8 cellular contexts compared by ENCODE assay signal in genomic region chr21:45972716-45973474, GRCh38. TPM values are rescaled to one million over a fixed set of nuclear protein-coding genes. Genes with fewer than 3 reads are reported as not detected.
DNase-seq lines count a peak whose midpoint lies in the region; ATAC-seq lines count a peak whose summit lies in the region.

No MANE protein-coding gene starts in this region.

- no peak overlapping the region for H3K27ac Mint-ChIP-seq in activated CD8-positive, alpha-beta T cell treated with anti-CD3 and anti-CD28 coated beads, Interleukin-2, amount 10 ng/mL, durations not matched to agents 7 days and 5 days

- POLR2A ChIA-PET in activated CD8-positive, alpha-beta T cell treated with anti-CD3 and anti-CD28 coated beads, Interleukin-2, amount 10 ng/mL, durations not matched to agents 7 days and 5 days (lab: Charles Lee): interaction anchor here (0.7 to 0.9 kb wide), 2 partner anchors 170 to 313 kb away, joined by 4 to 5 read pairs; partner anchors contain the start of genes MCM3AP and YBEY

- no peaks in the 10 kb centered on the region for H3K9me3 ChIP-seq in right cardiac atrium (ENCODE audit: control insufficient read depth, low read length)

- H3K9me3 Mint-ChIP-seq in activated CD8-positive, alpha-beta T cell treated with anti-CD3 and anti-CD28 coated beads, Interleukin-2, amount 10 ng/mL, durations not matched to agents 7 days and 5 days (ENCODE audit: insufficient read depth): no peaks in the 10 kb centered on the region

- peaks cover 18% of the 10 kb centered on the region for H3K4me1 Mint-ChIP-seq in activated CD8-positive, alpha-beta T cell treated with anti-CD3 and anti-CD28 coated beads, Interleukin-2, amount 10 ng/mL, durations not matched to agents 7 days and 5 days (ENCODE audit: low read depth)

- no peak for DNase-seq in activated CD4-positive, CD25-positive, alpha-beta regulatory T cell (lab: John Stamatoyannopoulos, UW)
- DNase-seq in activated CD8-positive, alpha-beta T cell treated with anti-CD3 and anti-CD28 coated beads, Interleukin-2, amount 10 ng/mL, durations not matched to agents 7 days and 5 days: no peak
- peak; percentile 92 to 95 (median 92) for DNase-seq in right cardiac atrium
- DNase-seq in skeletal muscle cell (ENCODE audit: low read depth): peak; percentile 84
- no peak for DNase-seq in NCI-H2107 treated with DMSO at 0.1 percent for 48 hours (lab: John Stamatoyannopoulos, UW; ENCODE audit: unreplicated experiment)
- DNase-seq in activated CD4-positive, alpha-beta T cell treated with anti-CD3 and anti-CD28 coated beads, Interleukin-2, amount 50 U/mL, for 1 hour: no peak

- peaks cover 5% of the 10 kb centered on the region for H3K4me1 ChIP-seq in right cardiac atrium (ENCODE audit: control insufficient read depth, insufficient read depth, low read length)

- 16% methylated on average over 58 of the region's 58 CpGs for WGBS in right cardiac atrium

- peak overlapping the region; percentile 57 for H3K4me3 ChIP-seq in right cardiac atrium (ENCODE audit: low read length)
- peak overlapping the region; percentile 38 for H3K4me3 ChIP-seq in skeletal muscle cell (ENCODE audit: low read depth, low read length)

- peak overlapping the region; percentile 78 for H3K4me3 Mint-ChIP-seq in activated CD8-positive, alpha-beta T cell treated with anti-CD3 and anti-CD28 coated beads, Interleukin-2, amount 10 ng/mL, durations not matched to agents 7 days and 5 days

- no peaks in the 10 kb centered on the region for H3K27me3 ChIP-seq in right cardiac atrium (ENCODE audit: control insufficient read depth, insufficient read depth)

- intact Hi-C loops in right cardiac atrium (cut with DNase I): loop anchor here in 2 of 4 donors (5.0 to 10.0 kb wide), 2 partner anchors 124 to 312 kb away; partner anchors contain the start of genes COL6A2 (in 1 of the 2), MCM3AP (in 1 of the 2) and YBEY (in 1 of the 2)

- H3K27ac ChIP-seq in right cardiac atrium (ENCODE audit: low read length): peak overlapping the region; percentile 92

- peak; percentile 4 to 6 for ATAC-seq in activated CD4-positive, CD25-positive, alpha-beta regulatory T cell treated with anti-CD3 and anti-CD28 coated beads, Interleukin-2, amount 50 U/mL, for 24 hours
- ATAC-seq in activated CD8-positive, alpha-beta T cell treated with anti-CD3 and anti-CD28 coated beads, Interleukin-2, amount 10 ng/mL, durations not matched to agents 7 days and 5 days: peak; percentile 30
- peak; percentile 43 to 51 for ATAC-seq in right cardiac atrium
- ATAC-seq in HG03095 (IDR thresholded peaks at IDR 0.05; ENCODE audit: unreplicated experiment): no peak

- H3K27me3 Mint-ChIP-seq in activated CD8-positive, alpha-beta T cell treated with anti-CD3 and anti-CD28 coated beads, Interleukin-2, amount 10 ng/mL, durations not matched to agents 7 days and 5 days (ENCODE audit: low read depth): peaks cover 18% of the 10 kb centered on the region

- CTCF ChIA-PET in activated CD8-positive, alpha-beta T cell treated with anti-CD3 and anti-CD28 coated beads, Interleukin-2, amount 10 ng/mL, durations not matched to agents 7 days and 5 days (lab: Charles Lee): interaction anchor here (0.7 to 4.9 kb wide), 14 partner anchors 8 to 312 kb away, joined by 3 to 49 read pairs (median 4); partner anchors contain the start of genes COL6A1, COL6A2 and MCM3AP

- no peaks in the 10 kb centered on the region for H3K36me3 Mint-ChIP-seq in activated CD8-positive, alpha-beta T cell treated with anti-CD3 and anti-CD28 coated beads, Interleukin-2, amount 10 ng/mL, durations not matched to agents 7 days and 5 days (ENCODE audit: low read depth)

RNA-seq across cellular contexts. Expression of gene COL6A1, which starts 8.7 kb away (rescaled TPM):
- under 1 TPM; 0.26 to 0.42 TPM for total RNA-seq in activated CD8-positive, alpha-beta T cell treated with anti-CD3 and anti-CD28 coated beads, Interleukin-2, amount 10 ng/mL, durations not matched to agents 7 days and 5 days
- 100 to 1,000 TPM; 112 to 192 (median 171) TPM for total RNA-seq in right cardiac atrium
- 165 TPM for polyA plus RNA-seq in right cardiac atrium

Comparison
In these comparisons a context has a peak if more than half of its experiments do, and no peak if none do; other contexts are left out.
1. DNase-seq: peak in right cardiac atrium (3 of 3) and skeletal muscle cell (single experiment); none in activated CD4-positive, CD25-positive, alpha-beta regulatory T cell (0 of 4), activated CD8-positive, alpha-beta T cell treated with anti-CD3 and anti-CD28 coated beads, Interleukin-2, amount 10 ng/mL, durations not matched to agents 7 days and 5 days (single experiment), NCI-H2107 treated with DMSO at 0.1 percent for 48 hours (single experiment) and activated CD4-positive, alpha-beta T cell treated with anti-CD3 and anti-CD28 coated beads, Interleukin-2, amount 50 U/mL, for 1 hour (single experiment).
2. RNA of gene COL6A1, which starts 8.7 kb away (total RNA-seq): 112 to 192 TPM in right cardiac atrium; 0.26 to 0.42 TPM in activated CD8-positive, alpha-beta T cell treated with anti-CD3 and anti-CD28 coated beads, Interleukin-2, amount 10 ng/mL, durations not matched to agents 7 days and 5 days; every median in the first group is over 10 times any median in the second.